Comparison of ENCODE assay signal across 2 cellular contexts in the genomic region with DNA sequence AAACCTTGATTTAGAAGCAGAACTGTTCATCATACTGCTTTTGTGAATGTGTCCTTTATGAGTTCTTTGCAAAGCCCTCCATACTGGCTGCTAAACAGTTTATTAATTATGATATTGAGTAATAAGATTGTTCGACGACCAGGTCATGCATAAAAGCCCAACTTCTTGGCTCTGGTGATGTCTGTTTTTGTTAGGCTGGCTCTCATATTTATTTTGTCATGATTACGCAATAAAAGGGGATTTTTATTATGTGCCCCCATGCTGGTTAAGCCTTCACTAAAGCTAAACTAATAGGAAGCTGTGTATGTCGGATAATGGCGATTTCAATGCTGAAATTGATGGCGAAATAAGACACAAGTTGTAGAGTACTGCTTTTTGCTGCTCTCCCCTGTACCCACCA.
A peak's percentile ranks its signal among the peaks of the same experiment; 100 is the strongest.
TF ChIP-seq lines count a peak whose summit lies in the region.

No MANE protein-coding gene starts in this region.

TF ChIP-seq in IMR-90, 13 proteins besides CTCF, POLR2A, EP300 and RAD21:
- peak; percentile 95 for TF ChIP-seq CEBPB (IDR thresholded peaks at IDR 0.05; ENCODE audit: low read depth, low read length)
- no peak for TF ChIP-seq BHLHE40 (IDR thresholded peaks at IDR 0.05; ENCODE audit: low read depth, low read length)

TF ChIP-seq in H1, 55 proteins besides CTCF, POLR2A, EP300 and RAD21:
- TF ChIP-seq CEBPB (IDR thresholded peaks at IDR 0.05; ENCODE audit: low read depth, low read length): peak; percentile 82; the same call in 1 of the 2 replicates
- TF ChIP-seq ZNF274 (IDR thresholded peaks at IDR 0.05; ENCODE audit: borderline replicate concordance, extremely low read depth, low read length): no peak
- TF ChIP-seq RBBP5 (IDR thresholded peaks at IDR 0.05; ENCODE audit: borderline replicate concordance, low read depth, low read length): no peak
